ENCODE assay signal across 17 cellular contexts in genomic region chr1:31299365-31299764, GRCh38. TPM values are rescaled to one million over a fixed set of nuclear protein-coding genes. Genes with fewer than 3 reads are reported as not detected.
A peak's percentile ranks its signal among the peaks of the same experiment; 100 is the strongest.
DNase-seq lines count a peak whose midpoint lies in the region; ATAC-seq and TF ChIP-seq lines count a peak whose summit lies in the region.
"Had no signal": no experiment of that assay in that cellular context is flagged by ENCODE, and none has a peak within 500 bp of the region (broad histone marks: within the 10 kb centered on the region; RNA-seq: fewer than 3 reads in every experiment).

No MANE protein-coding gene starts in this region.

- H3K36me3 Mint-ChIP-seq in stimulated activated naive CD8-positive, alpha-beta T cell treated with anti-CD3 and anti-CD28 coated beads, Interleukin-15, Interleukin-2, amounts not matched to agents 100 ng/mL and 50 ng/mL, for 24 hours (ENCODE audit: low read depth): peaks cover 23% of the 10 kb centered on the region
- peaks cover 19% of the 10 kb centered on the region for H3K36me3 Mint-ChIP-seq in activated CD8-positive, alpha-beta T cell treated with anti-CD3 and anti-CD28 coated beads for 36 hours (ENCODE audit: low read depth)

- no peak for TF ChIP-seq POLR2A in lower leg skin (IDR thresholded peaks at IDR 0.05)

- 90 to 95% methylated on average over 1 of the region's 1 CpG for WGBS in lower leg skin, 2 donors

- H3K9me3 Mint-ChIP-seq in stimulated activated naive CD8-positive, alpha-beta T cell treated with anti-CD3 and anti-CD28 coated beads, Interleukin-15, Interleukin-2, amounts not matched to agents 100 ng/mL and 50 ng/mL, for 24 hours: no peaks in the 10 kb centered on the region
- H3K9me3 Mint-ChIP-seq in stimulated activated naive CD8-positive, alpha-beta T cell treated with anti-CD3 and anti-CD28 coated beads, Interleukin-15, amount 100 ng/mL, for 72 hours: no peaks in the 10 kb centered on the region
- H3K9me3 Mint-ChIP-seq in activated CD8-positive, alpha-beta T cell treated with anti-CD3 and anti-CD28 coated beads for 36 hours: no peaks in the 10 kb centered on the region
- H3K9me3 Mint-ChIP-seq: stimulated activated naive B cell treated with anti-CD40 and anti-IgM and Interleukin-4, amounts not matched to agents 10 μg/mL and 1 μg/mL and 100 μg/mL, for 72 hours had no signal

- intact Hi-C loops in activated CD8-positive, alpha-beta T cell treated with anti-CD3 and anti-CD28 coated beads for 36 hours (cut with micrococcal nuclease): no loop called here
- intact Hi-C loops in lower leg skin (cut with DNase I; ENCODE audit: low total_unique reads): no loop called here

- H3K4me3 ChIP-seq in fibroblast of pulmonary artery (replicated peaks; ENCODE audit: low read depth, low read length) (no peak overlapping the region), lower leg skin (ENCODE audit: low read depth, poor library complexity, severe bottlenecking) (no peak overlapping the region)
- H3K4me3 ChIP-seq: SJCRH30, upper lobe of right lung had no signal

- peak overlapping the region; percentile 4 for H3K4me3 Mint-ChIP-seq in stimulated activated naive CD8-positive, alpha-beta T cell treated with anti-CD3 and anti-CD28 coated beads, Interleukin-15, Interleukin-2, amounts not matched to agents 100 ng/mL and 50 ng/mL, for 24 hours
- H3K4me3 Mint-ChIP-seq in stimulated activated naive CD8-positive, alpha-beta T cell treated with anti-CD3 and anti-CD28 coated beads, Interleukin-15, amount 100 ng/mL, for 72 hours: peak overlapping the region in 1 of 2 donors; percentile 1
- no peak overlapping the region for H3K4me3 Mint-ChIP-seq in activated CD8-positive, alpha-beta T cell treated with anti-CD3 and anti-CD28 coated beads for 36 hours
- H3K4me3 Mint-ChIP-seq: activated CD8-positive, alpha-beta T cell treated with anti-CD3 and anti-CD28 coated beads, Interleukin-2, amount 10 ng/mL, durations not matched to agents 7 days and 5 days; stimulated activated naive B cell treated with anti-CD40 and anti-IgM and Interleukin-4, amounts not matched to agents 10 μg/mL and 1 μg/mL and 100 μg/mL, for 72 hours had no signal

- TF ChIP-seq CTCF in fibroblast of pulmonary artery (IDR thresholded peaks at IDR 0.05; ENCODE audit: low read length, missing control alignments): no peak
- no peak for TF ChIP-seq CTCF in activated CD8-positive, alpha-beta T cell treated with anti-CD3 and anti-CD28 coated beads for 36 hours (IDR thresholded peaks at IDR 0.05)
- TF ChIP-seq CTCF in lower leg skin (IDR thresholded peaks at IDR 0.05): no peak

- ATAC-seq in stimulated activated naive CD8-positive, alpha-beta T cell treated with anti-CD3 and anti-CD28 coated beads, Interleukin-15, amount 100 ng/mL, for 72 hours: no peak
- ATAC-seq in activated CD8-positive, alpha-beta T cell treated with anti-CD3 and anti-CD28 coated beads for 36 hours: no peak
- ATAC-seq in GM21825 (IDR thresholded peaks at IDR 0.05; ENCODE audit: unreplicated experiment): no peak
- ATAC-seq: activated CD8-positive, alpha-beta T cell treated with anti-CD3 and anti-CD28 coated beads, Interleukin-2, amount 10 ng/mL, durations not matched to agents 7 days and 5 days; stimulated activated naive B cell treated with anti-CD40 and anti-IgM and Interleukin-4, amounts not matched to agents 10 μg/mL and 1 μg/mL and 100 μg/mL, for 72 hours; upper lobe of right lung had no signal

- H3K27ac Mint-ChIP-seq in stimulated activated naive CD8-positive, alpha-beta T cell treated with anti-CD3 and anti-CD28 coated beads, Interleukin-15, Interleukin-2, amounts not matched to agents 100 ng/mL and 50 ng/mL, for 24 hours: peak overlapping the region; percentile 5
- H3K27ac Mint-ChIP-seq in stimulated activated naive CD8-positive, alpha-beta T cell treated with anti-CD3 and anti-CD28 coated beads, Interleukin-15, amount 100 ng/mL, for 72 hours: no peak overlapping the region
- no peak overlapping the region for H3K27ac Mint-ChIP-seq in activated CD8-positive, alpha-beta T cell treated with anti-CD3 and anti-CD28 coated beads for 36 hours
- H3K27ac Mint-ChIP-seq: activated CD8-positive, alpha-beta T cell treated with anti-CD3 and anti-CD28 coated beads, Interleukin-2, amount 10 ng/mL, durations not matched to agents 7 days and 5 days; stimulated activated naive B cell treated with anti-CD40 and anti-IgM and Interleukin-4, amounts not matched to agents 10 μg/mL and 1 μg/mL and 100 μg/mL, for 72 hours had no signal

- DNase-seq in stimulated activated naive CD8-positive, alpha-beta T cell treated with anti-CD3 and anti-CD28 coated beads, Interleukin-15, amount 100 ng/mL, for 72 hours: no peak
- DNase-seq in RPMI7951 (ENCODE audit: low read depth) (peak; percentile 29), fibroblast of pulmonary artery (ENCODE audit: low read depth) (peak; percentile 7), NCI-H2107 treated with DMSO at 0.1 percent for 48 hours (lab: John Stamatoyannopoulos, UW; ENCODE audit: unreplicated experiment) (no peak), lower leg skin (ENCODE audit: low spot score in 2 of 2) (no peak)
- DNase-seq in activated CD8-positive, alpha-beta T cell treated with anti-CD3 and anti-CD28 coated beads for 36 hours: no peak
- DNase-seq: activated CD8-positive, alpha-beta T cell treated with anti-CD3 and anti-CD28 coated beads, Interleukin-2, amount 10 ng/mL, durations not matched to agents 7 days and 5 days; activated naive CD4-positive, alpha-beta T cell; effector memory CD4-positive, alpha-beta T cell; MM.1S; occipital lobe; SJCRH30; stimulated activated naive B cell treated with anti-CD40 and anti-IgM and Interleukin-4, amounts not matched to agents 10 μg/mL and 1 μg/mL and 100 μg/mL, for 72 hours; upper lobe of right lung had no signal

- POLR2A ChIA-PET in activated CD8-positive, alpha-beta T cell treated with anti-CD3 and anti-CD28 coated beads for 36 hours (lab: Charles Lee): no interaction called here

- no peaks in the 10 kb centered on the region for H3K27me3 Mint-ChIP-seq in stimulated activated naive CD8-positive, alpha-beta T cell treated with anti-CD3 and anti-CD28 coated beads, Interleukin-15, Interleukin-2, amounts not matched to agents 100 ng/mL and 50 ng/mL, for 24 hours
- no peaks in the 10 kb centered on the region for H3K27me3 Mint-ChIP-seq in stimulated activated naive CD8-positive, alpha-beta T cell treated with anti-CD3 and anti-CD28 coated beads, Interleukin-15, amount 100 ng/mL, for 72 hours
- no peaks in the 10 kb centered on the region for H3K27me3 Mint-ChIP-seq in activated CD8-positive, alpha-beta T cell treated with anti-CD3 and anti-CD28 coated beads for 36 hours
- H3K27me3 Mint-ChIP-seq: stimulated activated naive B cell treated with anti-CD40 and anti-IgM and Interleukin-4, amounts not matched to agents 10 μg/mL and 1 μg/mL and 100 μg/mL, for 72 hours had no signal

- peaks cover 24% of the 10 kb centered on the region for H3K4me1 Mint-ChIP-seq in stimulated activated naive CD8-positive, alpha-beta T cell treated with anti-CD3 and anti-CD28 coated beads, Interleukin-15, Interleukin-2, amounts not matched to agents 100 ng/mL and 50 ng/mL, for 24 hours (ENCODE audit: low read depth)
- peaks cover 12% of the 10 kb centered on the region for H3K4me1 Mint-ChIP-seq in stimulated activated naive CD8-positive, alpha-beta T cell treated with anti-CD3 and anti-CD28 coated beads, Interleukin-15, amount 100 ng/mL, for 72 hours
- peaks cover 37% of the 10 kb centered on the region for H3K4me1 Mint-ChIP-seq in activated CD8-positive, alpha-beta T cell treated with anti-CD3 and anti-CD28 coated beads for 36 hours (ENCODE audit: low read depth)

- CTCF ChIA-PET in activated CD8-positive, alpha-beta T cell treated with anti-CD3 and anti-CD28 coated beads for 36 hours (lab: Charles Lee): no interaction called here

RNA-seq across cellular contexts. Expression of gene ZCCHC17, which starts 2.5 kb away (rescaled TPM):
- total RNA-seq in RPMI7951 (2014; rRNA removed; shearing (Covaris generic)): 57.1 and 63.4 TPM in 2 replicates
- 10 to 100 TPM; 27.2 to 28.7 TPM for total RNA-seq in activated CD8-positive, alpha-beta T cell treated with anti-CD3 and anti-CD28 coated beads for 36 hours
- 10 to 100 TPM; 14.9 to 23.2 (median 17.6) TPM for total RNA-seq in lower leg skin

RNA-seq across cellular contexts. Expression of gene SNRNP40, which starts 2.8 kb away (rescaled TPM):
- total RNA-seq in RPMI7951 (2014; rRNA removed; shearing (Covaris generic)): 147 and 163 TPM in 2 replicates
- total RNA-seq in activated CD8-positive, alpha-beta T cell treated with anti-CD3 and anti-CD28 coated beads for 36 hours: 100 to 1,000 TPM in 1 of 2 experiments, 10 to 100 TPM in 1; 98.6 to 102 TPM
- 10 to 100 TPM; 24.4 to 57.7 (median 37.0) TPM for total RNA-seq in lower leg skin

RNA-seq across cellular contexts. Expression of gene NKAIN1, which starts 59.7 kb away (rescaled TPM):
- total RNA-seq in RPMI7951 (2014; rRNA removed; shearing (Covaris generic)): 0.20 and 2.2 TPM in 2 replicates
- not detected for total RNA-seq in activated CD8-positive, alpha-beta T cell treated with anti-CD3 and anti-CD28 coated beads for 36 hours
- total RNA-seq in lower leg skin: 1 to 10 TPM in 2 of 4 donors, under 1 TPM in 2; 0.46 to 1.4 (median 0.91) TPM
- total RNA-seq: skeletal muscle tissue, upper lobe of right lung had no signal

Comparison
In these comparisons a context has a peak if more than half of its experiments do, and no peak if none do; other contexts are left out.
1. DNase-seq: peak in RPMI7951 (single experiment) and fibroblast of pulmonary artery (single experiment); none in stimulated activated naive CD8-positive, alpha-beta T cell treated with anti-CD3 and anti-CD28 coated beads, Interleukin-15, amount 100 ng/mL, for 72 hours (0 of 2), NCI-H2107 treated with DMSO at 0.1 percent for 48 hours (single experiment), activated CD8-positive, alpha-beta T cell treated with anti-CD3 and anti-CD28 coated beads for 36 hours (single experiment) and lower leg skin (0 of 2).